Comparison of ENCODE assay signal across 1 cellular context in genomic region chr3:36814776-36815175, GRCh38.
TF ChIP-seq lines count a peak whose summit lies in the region.

No MANE protein-coding gene starts in this region.

TF ChIP-seq in GM12878, 131 proteins besides CTCF, POLR2A, EP300 and RAD21 (continued from another document):
- TF ChIP-seq RELB (IDR thresholded peaks at IDR 0.05; ENCODE audit: low read depth) (no peak), JUND (IDR thresholded peaks at IDR 0.05; ENCODE audit: low read depth, low read length) (no peak), YBX1 (IDR thresholded peaks at IDR 0.05) (no peak), MTA3 (IDR thresholded peaks at IDR 0.05; ENCODE audit: borderline replicate concordance, low read length) (no peak), RCOR1 (conservative IDR thresholded peaks at IDR 0.05; ENCODE audit: low read depth, low read length) (no peak)
